In genomic region chr20:24868959-24869358, GRCh38 we compare ENCODE assay signal across 6 cellular contexts.
"Had no signal": no experiment of that assay in that cellular context is flagged by ENCODE, and none has a peak within 500 bp of the region (broad histone marks: within the 10 kb centered on the region; RNA-seq: fewer than 3 reads in every experiment).

No MANE protein-coding gene starts in this region.

- ATAC-seq: GM23338, HCT116, K562 had no signal

- H3K4me2 ChIP-seq: GM23338 had no signal

- DNase-seq: H9, IMR-90, KG1 had no signal

- H3K4me3 Mint-ChIP-seq: GM23338, H9 had no signal

- H3K4me1 Mint-ChIP-seq: GM23338, H9 had no signal

- H3K27ac Mint-ChIP-seq: GM23338 had no signal

- H2AFZ ChIP-seq: GM23338 had no signal

- H3K4me3 ChIP-seq: GM23338, K562 had no signal
